Comparison of ENCODE assay signal across 21 cellular contexts in genomic region chr4:130760246-130760645, GRCh38.
DNase-seq lines count a peak whose midpoint lies in the region; ATAC-seq and TF ChIP-seq lines count a peak whose summit lies in the region.
"Had no signal": no experiment of that assay in that cellular context is flagged by ENCODE, and none has a peak within 500 bp of the region (broad histone marks: within the 10 kb centered on the region; RNA-seq: fewer than 3 reads in every experiment).

No MANE protein-coding gene starts in this region.

- no peak for TF ChIP-seq POLR2A in lower leg skin (IDR thresholded peaks at IDR 0.05)

- WGBS in SK-N-SH (ENCODE audit: low lambda C conversion rate): 7% methylated on average over 1 of the region's 1 CpG
- 59 to 71% methylated on average over 1 of the region's 1 CpG for WGBS in lower leg skin, 2 donors

- TF ChIP-seq CTCF in A673 (conservative IDR thresholded peaks at IDR 0.05; ENCODE audit: low read depth, low read length) (no peak), SK-N-SH (IDR thresholded peaks at IDR 0.05) (no peak), astrocyte of the cerebellum (IDR thresholded peaks at IDR 0.05; ENCODE audit: low read depth, low read length, missing control alignments) (no peak), lower leg skin (IDR thresholded peaks at IDR 0.05) (no peak)

- H3K36me3 Mint-ChIP-seq in naive thymus-derived CD4-positive, alpha-beta T cell: no peaks in the 10 kb centered on the region
- H3K36me3 Mint-ChIP-seq: CD14-positive monocyte; CD4-positive, alpha-beta memory T cell; IgD-negative memory B cell had no signal

- no peaks in the 10 kb centered on the region for H3F3A ChIP-seq in SK-N-SH (replicated peaks; ENCODE audit: insufficient read depth)

- H3K9ac ChIP-seq in SK-N-SH: no peak overlapping the region
- H3K9ac ChIP-seq: BLaER1 had no signal

- no peak for ATAC-seq in naive thymus-derived CD4-positive, alpha-beta T cell
- ATAC-seq: A549, HCT116, HepG2 had no signal

- H3K27ac ChIP-seq in A673 (ENCODE audit: low read depth, low read length, poor library complexity, severe bottlenecking) (no peak overlapping the region), SK-N-SH (ENCODE audit: low read depth in 2 of 2, low read length in 1 of 2) (no peak overlapping the region)
- no peak overlapping the region for H3K27ac ChIP-seq in naive thymus-derived CD4-positive, alpha-beta T cell (ENCODE audit: low read depth, low read length)
- H3K27ac ChIP-seq: 22Rv1, A549, BLaER1 had no signal

- TF ChIP-seq EP300 in SK-N-SH (IDR thresholded peaks at IDR 0.05; ENCODE audit: borderline replicate concordance in 1 of 2, low read depth in 1 of 2, low read length in 1 of 2): no peak

- peaks cover 0 to 16% (median 2%) of the 10 kb centered on the region in 11 donors for H3K9me3 Mint-ChIP-seq in naive thymus-derived CD4-positive, alpha-beta T cell
- H3K9me3 Mint-ChIP-seq: CD14-positive monocyte, HFFc6 had no signal

- no peaks in the 10 kb centered on the region for H4K20me1 ChIP-seq in SK-N-SH (ENCODE audit: insufficient read depth)
- H4K20me1 ChIP-seq: BLaER1 had no signal

- CTCF ChIA-PET in A673 (lab: Charles Lee) (no interaction called here), SK-N-SH (lab: Yijun Ruan, JAX) (no interaction called here)
- CTCF ChIA-PET in naive thymus-derived CD4-positive, alpha-beta T cell (lab: Charles Lee): no interaction called here

- H3K4me1 ChIP-seq in A673 (ENCODE audit: insufficient read depth, low read length, poor library complexity, severe bottlenecking): no peaks in the 10 kb centered on the region
- no peaks in the 10 kb centered on the region for H3K4me1 ChIP-seq in SK-N-SH (ENCODE audit: control insufficient read depth in 1 of 2, insufficient read depth in 2 of 2, low read depth in 1 of 2, low read length in 1 of 2)
- H3K4me1 ChIP-seq in naive thymus-derived CD4-positive, alpha-beta T cell (ENCODE audit: control insufficient read depth in 2 of 2, insufficient read depth in 2 of 2, low read length in 2 of 2): no peaks in the 10 kb centered on the region
- H3K4me1 ChIP-seq: A549, BLaER1 had no signal

- TF ChIP-seq RAD21 in SK-N-SH (IDR thresholded peaks at IDR 0.05; ENCODE audit: low read length): no peak

- no peaks in the 10 kb centered on the region for H3K79me2 ChIP-seq in SK-N-SH (ENCODE audit: insufficient read depth)

- no peaks in the 10 kb centered on the region for H3K36me3 ChIP-seq in A673 (ENCODE audit: insufficient read depth, low read length, poor library complexity, severe bottlenecking)
- H3K36me3 ChIP-seq in SK-N-SH (replicated peaks in 1 of 2; ENCODE audit: control insufficient read depth in 1 of 2, insufficient read depth in 2 of 2, low read length in 1 of 2): no peaks in the 10 kb centered on the region
- no peaks in the 10 kb centered on the region for H3K36me3 ChIP-seq in naive thymus-derived CD4-positive, alpha-beta T cell (ENCODE audit: control insufficient read depth in 2 of 3, insufficient read depth in 3 of 3, low read length in 3 of 3)
- H3K36me3 ChIP-seq: BLaER1 had no signal

- no peak overlapping the region for H3K4me3 Mint-ChIP-seq in naive thymus-derived CD4-positive, alpha-beta T cell
- H3K4me3 Mint-ChIP-seq: CD14-positive monocyte; CD4-positive, alpha-beta memory T cell; HFFc6; IgD-negative memory B cell had no signal

- POLR2A ChIA-PET in A673 (lab: Charles Lee; ENCODE audit: low non-redundant PET): no interaction called here
- POLR2A ChIA-PET in SK-N-SH (lab: Yijun Ruan, JAX): no interaction called here
- POLR2A ChIA-PET in naive thymus-derived CD4-positive, alpha-beta T cell (lab: Charles Lee): no interaction called here

- H3K27ac Mint-ChIP-seq in naive thymus-derived CD4-positive, alpha-beta T cell: no peak overlapping the region
- H3K27ac Mint-ChIP-seq: CD14-positive monocyte; CD4-positive, alpha-beta memory T cell; HFFc6; IgD-negative memory B cell had no signal

- H3K27me3 ChIP-seq in A673 (replicated peaks; ENCODE audit: insufficient read depth, low read depth, low read length, poor library complexity) (no peaks in the 10 kb centered on the region), SK-N-SH (ENCODE audit: insufficient read depth) (no peaks in the 10 kb centered on the region)
- no peaks in the 10 kb centered on the region for H3K27me3 ChIP-seq in naive thymus-derived CD4-positive, alpha-beta T cell (ENCODE audit: control insufficient read depth in 2 of 2, insufficient read depth in 2 of 2, low read length in 2 of 2)
- H3K27me3 ChIP-seq: BLaER1 had no signal

- no peak overlapping the region for H3K4me2 ChIP-seq in SK-N-SH
- H3K4me2 ChIP-seq: A549, BLaER1 had no signal

- DNase-seq in A673 (ENCODE audit: low spot score) (peak; percentile 37), SK-N-SH (no peak), astrocyte of the cerebellum (ENCODE audit: low read depth) (peak; percentile 23), fibroblast of the conjunctiva (ENCODE audit: low read depth) (peak; percentile 8), lower leg skin (ENCODE audit: low spot score in 2 of 2) (no peak), NAMALWA (ENCODE audit: low spot score) (no peak)
- no peak for DNase-seq in naive thymus-derived CD4-positive, alpha-beta T cell
- DNase-seq: CD4-positive, alpha-beta memory T cell; DMS153; DMS79; GDM1; GOT3; H7; HFFc6 had no signal

- H3K4me1 Mint-ChIP-seq in naive thymus-derived CD4-positive, alpha-beta T cell: no peaks in the 10 kb centered on the region
- H3K4me1 Mint-ChIP-seq: CD14-positive monocyte; CD4-positive, alpha-beta memory T cell; IgD-negative memory B cell had no signal

- intact Hi-C loops in A673 (cut with micrococcal nuclease; ENCODE audit: unreplicated experiment) (no loop called here), lower leg skin (cut with DNase I; ENCODE audit: low total_unique reads) (no loop called here)
- intact Hi-C loops in naive thymus-derived CD4-positive, alpha-beta T cell (cut with micrococcal nuclease): no loop called here

- no peak overlapping the region for H2AFZ ChIP-seq in SK-N-SH (ENCODE audit: low read depth)

- no peaks in the 10 kb centered on the region for H3K9me3 ChIP-seq in A673 (ENCODE audit: low read depth, low read length, poor library complexity, severe bottlenecking)
- no peaks in the 10 kb centered on the region for H3K9me3 ChIP-seq in SK-N-SH
- no peaks in the 10 kb centered on the region for H3K9me3 ChIP-seq in naive thymus-derived CD4-positive, alpha-beta T cell (ENCODE audit: control insufficient read depth in 2 of 3, low read length in 3 of 3)
- H3K9me3 ChIP-seq: A549, BLaER1 had no signal

- H3K9me2 ChIP-seq in SK-N-SH: no peaks in the 10 kb centered on the region; the same call in 1 of the 2 replicates

- H3K4me3 ChIP-seq in A673 (ENCODE audit: low read depth, low read length, poor library complexity, severe bottlenecking) (no peak overlapping the region), SK-N-SH (ENCODE audit: low read depth in 2 of 2, low read length in 1 of 2) (no peak overlapping the region), astrocyte of the cerebellum (ENCODE audit: low read depth, low read length) (no peak overlapping the region), lower leg skin (ENCODE audit: low read depth, poor library complexity, severe bottlenecking) (no peak overlapping the region)
- H3K4me3 ChIP-seq in naive thymus-derived CD4-positive, alpha-beta T cell (ENCODE audit: low read length): no peak overlapping the region
- H3K4me3 ChIP-seq: A549, BLaER1 had no signal

- in situ Hi-C loops in astrocyte of the cerebellum (cut with HindIII; ENCODE audit: low sequenced_read_pairs): no loop called here

- no peaks in the 10 kb centered on the region for H3K27me3 Mint-ChIP-seq in naive thymus-derived CD4-positive, alpha-beta T cell
- H3K27me3 Mint-ChIP-seq: CD4-positive, alpha-beta memory T cell; IgD-negative memory B cell had no signal

- no TSS peak for BruUV-seq in A673 (replicated peaks; lab: Mats Ljungman, UMichigan)

TF ChIP-seq in SK-N-SH, 30 proteins besides CTCF, POLR2A, EP300 and RAD21:
- TF ChIP-seq REST (IDR thresholded peaks at IDR 0.05; ENCODE audit: low read depth, low read length) (no peak), TCF12 (IDR thresholded peaks at IDR 0.05) (peak; percentile 26; the same call in 1 of the 2 replicates)

Comparison
In these comparisons a context has a peak if more than half of its experiments do, and no peak if none do; other contexts are left out.
1. DNase-seq: peak in A673 (single experiment), astrocyte of the cerebellum (single experiment) and fibroblast of the conjunctiva (single experiment); none in SK-N-SH (single experiment), lower leg skin (0 of 2), naive thymus-derived CD4-positive, alpha-beta T cell (0 of 9) and NAMALWA (single experiment).